ENCODE assay signal across 14 cellular contexts in genomic region chr16:47036201-47036600, GRCh38.
DNase-seq lines count a peak whose midpoint lies in the region; ATAC-seq and TF ChIP-seq lines count a peak whose summit lies in the region.
"Had no signal": no experiment of that assay in that cellular context is flagged by ENCODE, and none has a peak within 500 bp of the region (broad histone marks: within the 10 kb centered on the region; RNA-seq: fewer than 3 reads in every experiment).

No MANE protein-coding gene starts in this region.

- no peaks in the 10 kb centered on the region for H3K27me3 Mint-ChIP-seq in CD4-positive, alpha-beta memory T cell
- H3K27me3 Mint-ChIP-seq in effector memory CD8-positive, alpha-beta T cell: peaks cover 0 to 21% of the 10 kb centered on the region in 2 donors

- no peak overlapping the region for H3K9ac ChIP-seq in Loucy (ENCODE audit: low read depth, low read length, poor library complexity, severe bottlenecking)
- H3K9ac ChIP-seq: parathyroid adenoma had no signal

- DNase-seq in A673 (ENCODE audit: low spot score): no peak
- DNase-seq in CD4-positive, alpha-beta memory T cell: no peak
- no peak for DNase-seq in effector memory CD8-positive, alpha-beta T cell
- no peak for DNase-seq in HuH-7.5 (ENCODE audit: low spot score)
- no peak for DNase-seq in glomerular visceral epithelial cell (ENCODE audit: extremely low spot score)
- no peak for DNase-seq in midbrain (lab: John Stamatoyannopoulos, UW)
- DNase-seq: activated naive CD4-positive, alpha-beta T cell treated with anti-CD3 and anti-CD28 coated beads, Interleukin-2, amount 50 U/mL, for 16 hours; dermis blood vessel endothelial cell; DMS 273 treated with DMSO at 0.1 percent for 48 hours; NCI-H2227 treated with DMSO at 0.1 percent for 48 hours had no signal

- no peaks in the 10 kb centered on the region for H3K27me3 ChIP-seq in A673 (replicated peaks; ENCODE audit: insufficient read depth, low read depth, low read length, poor library complexity)
- H3K27me3 ChIP-seq in CD4-positive, alpha-beta memory T cell (ENCODE audit: insufficient read depth, low read length): no peaks in the 10 kb centered on the region
- peaks cover 9% of the 10 kb centered on the region for H3K27me3 ChIP-seq in Loucy (ENCODE audit: insufficient read depth, low read length, poor library complexity, severe bottlenecking)

- no peaks in the 10 kb centered on the region for H3K9me2 ChIP-seq in Loucy (replicated peaks; ENCODE audit: low read depth, low read length)

- no peak overlapping the region for H3K27ac ChIP-seq in A673 (ENCODE audit: low read depth, low read length, poor library complexity, severe bottlenecking)
- no peak overlapping the region for H3K27ac ChIP-seq in CD4-positive, alpha-beta memory T cell (ENCODE audit: low read depth, low read length)
- H3K27ac ChIP-seq: parathyroid adenoma had no signal

- H3K79me2 ChIP-seq in Loucy (ENCODE audit: insufficient read depth, low read length): no peaks in the 10 kb centered on the region
- H3K79me2 ChIP-seq: parathyroid adenoma had no signal

- H3K4me1 ChIP-seq in A673 (ENCODE audit: insufficient read depth, low read length, poor library complexity, severe bottlenecking) (peaks cover 4% of the 10 kb centered on the region), Loucy (ENCODE audit: insufficient read depth, low read length, poor library complexity, severe bottlenecking) (peaks cover 5% of the 10 kb centered on the region)
- H3K4me1 ChIP-seq in CD4-positive, alpha-beta memory T cell (ENCODE audit: insufficient read depth, low read length): no peaks in the 10 kb centered on the region
- H3K4me1 ChIP-seq: parathyroid adenoma had no signal

- intact Hi-C loops in A673 (cut with micrococcal nuclease; ENCODE audit: unreplicated experiment): loop anchor here (2.0 to 5.0 kb wide), 2 partner anchors 107 to 1121 kb away; partner anchors contain the start of genes ABCC12 and NETO2
- intact Hi-C loops in CD4-positive, alpha-beta memory T cell (cut with micrococcal nuclease): no loop called here

- H3K4me2 ChIP-seq in Loucy (ENCODE audit: low read depth, low read length, poor library complexity, severe bottlenecking): no peak overlapping the region

- H3K27ac Mint-ChIP-seq in CD4-positive, alpha-beta memory T cell: peak overlapping the region in 2 of 7 donors; percentile 19 to 32
- no peak overlapping the region for H3K27ac Mint-ChIP-seq in effector memory CD8-positive, alpha-beta T cell

- CTCF ChIA-PET in A673 (lab: Charles Lee): no interaction called here
- CTCF ChIA-PET in CD4-positive, alpha-beta memory T cell (lab: Charles Lee; ENCODE audit: partially characterized antibody): interaction anchor here (0.9 to 4.4 kb wide), 4 partner anchors 11 to 1129 kb away, joined by 3 to 39 read pairs (median 14); partner anchors contain the start of gene NETO2

- H3K36me3 Mint-ChIP-seq in CD4-positive, alpha-beta memory T cell: no peaks in the 10 kb centered on the region
- H3K36me3 Mint-ChIP-seq in effector memory CD8-positive, alpha-beta T cell (ENCODE audit: insufficient read depth): no peaks in the 10 kb centered on the region

- no peak overlapping the region for H2AFZ ChIP-seq in Loucy (ENCODE audit: low read length)
- H2AFZ ChIP-seq: parathyroid adenoma had no signal

- no peaks in the 10 kb centered on the region for H4K20me1 ChIP-seq in Loucy (ENCODE audit: insufficient read depth, low read length, poor library complexity, severe bottlenecking)

- BruUV-seq in A673 (replicated peaks; lab: Mats Ljungman, UMichigan): no TSS peak

- no peak for ATAC-seq in effector memory CD8-positive, alpha-beta T cell (replicated peaks)
- ATAC-seq in GM21786 (IDR thresholded peaks at IDR 0.05; ENCODE audit: unreplicated experiment): no peak
- ATAC-seq: left lobe of liver had no signal

- no peak overlapping the region for H3K4me3 ChIP-seq in A673 (ENCODE audit: low read depth, low read length, poor library complexity, severe bottlenecking)
- H3K4me3 ChIP-seq in CD4-positive, alpha-beta memory T cell (ENCODE audit: low read length in 2 of 2): no peak overlapping the region
- H3K4me3 ChIP-seq in Loucy (ENCODE audit: low read length, poor library complexity, severe bottlenecking): no peak overlapping the region

- peak overlapping the region; percentile 40 to 87 (median 68) for H3K4me3 Mint-ChIP-seq in CD4-positive, alpha-beta memory T cell
- H3K4me3 Mint-ChIP-seq in effector memory CD8-positive, alpha-beta T cell: peak overlapping the region; percentile 44 to 83

- H3K4me1 Mint-ChIP-seq in CD4-positive, alpha-beta memory T cell: peaks cover 0 to 4% (median 2%) of the 10 kb centered on the region in 4 donors
- H3K4me1 Mint-ChIP-seq in effector memory CD8-positive, alpha-beta T cell (ENCODE audit: low read depth in 2 of 2): peaks cover 2 to 6% of the 10 kb centered on the region in 2 donors

- POLR2A ChIA-PET in A673 (lab: Charles Lee; ENCODE audit: low non-redundant PET): no interaction called here
- POLR2A ChIA-PET in CD4-positive, alpha-beta memory T cell (lab: Charles Lee; ENCODE audit: partially characterized antibody): no interaction called here

- TF ChIP-seq CTCF in A673 (conservative IDR thresholded peaks at IDR 0.05; ENCODE audit: low read depth, low read length): 0 out of 2 replicates have a peak, but pooled peaks have one; percentile 11
- peak; percentile 31 for TF ChIP-seq CTCF in Loucy (conservative IDR thresholded peaks at IDR 0.05; ENCODE audit: low read length)

- no peaks in the 10 kb centered on the region for H3K36me3 ChIP-seq in A673 (ENCODE audit: insufficient read depth, low read length, poor library complexity, severe bottlenecking)
- H3K36me3 ChIP-seq in CD4-positive, alpha-beta memory T cell (ENCODE audit: insufficient read depth, low read length): no peaks in the 10 kb centered on the region
- no peaks in the 10 kb centered on the region for H3K36me3 ChIP-seq in Loucy (ENCODE audit: insufficient read depth, low read length)

- H3K9me3 Mint-ChIP-seq in CD4-positive, alpha-beta memory T cell: peaks cover 0 to 2% (median 0%) of the 10 kb centered on the region in 8 donors
- H3K9me3 Mint-ChIP-seq in effector memory CD8-positive, alpha-beta T cell: no peaks in the 10 kb centered on the region

- H3K9me3 ChIP-seq in A673 (ENCODE audit: low read depth, low read length, poor library complexity, severe bottlenecking): no peaks in the 10 kb centered on the region
- H3K9me3 ChIP-seq in CD4-positive, alpha-beta memory T cell (ENCODE audit: control insufficient read depth in 1 of 2, low read length in 2 of 2): no peaks in the 10 kb centered on the region
- no peaks in the 10 kb centered on the region for H3K9me3 ChIP-seq in Loucy (ENCODE audit: insufficient read depth, low read depth, low read length)

- H3F3A ChIP-seq in Loucy (ENCODE audit: low read depth): no peaks in the 10 kb centered on the region
